Comparison of ENCODE assay signal across 11 cellular contexts in the genomic region with DNA sequence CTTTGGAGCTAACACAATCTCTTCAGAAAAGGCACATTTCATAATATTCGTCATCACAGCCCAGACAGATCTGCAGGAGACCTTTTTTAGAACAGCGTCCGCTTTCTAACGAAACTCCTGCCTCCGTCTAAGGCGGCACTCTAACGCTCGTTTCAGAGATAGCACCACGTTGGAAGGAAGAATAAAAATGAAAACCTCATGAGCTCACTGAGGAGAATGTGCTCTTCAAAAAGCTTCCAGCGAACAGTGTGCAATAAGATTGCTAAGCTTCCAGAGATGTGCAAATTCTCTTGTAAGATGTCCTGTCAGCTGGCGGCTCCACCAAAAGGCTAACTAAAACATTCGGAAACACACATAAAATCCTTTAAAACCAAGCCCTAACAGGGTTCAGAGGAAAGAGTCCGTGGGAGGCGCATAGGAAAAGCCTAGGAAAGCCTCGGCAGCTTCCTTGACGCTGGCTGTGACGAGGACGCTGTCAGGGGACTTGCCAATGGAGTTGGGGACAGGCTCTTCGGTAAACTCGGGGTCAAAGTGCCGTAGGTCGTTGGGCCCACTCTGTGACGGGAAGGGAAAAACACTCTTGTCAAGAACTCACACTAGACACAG.
A peak's percentile ranks its signal among the peaks of the same experiment; 100 is the strongest.
DNase-seq lines count a peak whose midpoint lies in the region; ATAC-seq and TF ChIP-seq lines count a peak whose summit lies in the region.
"Had no signal": no experiment of that assay in that cellular context is flagged by ENCODE, and none has a peak within 500 bp of the region (broad histone marks: within the 10 kb centered on the region; RNA-seq: fewer than 3 reads in every experiment).

No MANE protein-coding gene starts in this region.

- H3K36me3 ChIP-seq in SK-N-SH (replicated peaks in 1 of 2; ENCODE audit: control insufficient read depth in 1 of 2, insufficient read depth in 2 of 2, low read length in 1 of 2): peaks cover 41 to 59% of the 10 kb centered on the region in 2 experiments

- TF ChIP-seq EP300 in SK-N-SH (IDR thresholded peaks at IDR 0.05; ENCODE audit: borderline replicate concordance in 1 of 2, low read depth in 1 of 2, low read length in 1 of 2): no peak

- no peak for DNase-seq in SK-N-SH
- peak; percentile 17 for DNase-seq in astrocyte of the hippocampus (ENCODE audit: low read depth, low spot score)
- peak; percentile 43 for DNase-seq in left kidney (ENCODE audit: low read depth, low spot score)
- DNase-seq in stimulated activated naive CD8-positive, alpha-beta T cell treated with anti-CD3 and anti-CD28 coated beads, Interleukin-15, amount 100 ng/mL, for 72 hours: no peak
- no peak for DNase-seq in cortex of kidney (lab: John Stamatoyannopoulos, UW)
- no peak for DNase-seq in cerebellar cortex (ENCODE audit: low spot score)
- DNase-seq: activated CD4-positive, CD25-positive, alpha-beta regulatory T cell treated with anti-CD3 and anti-CD28 coated beads, Interleukin-2, amount 50 U/mL, for 72 hours; NCI-H526 treated with DMSO at 0.1 percent for 48 hours had no signal

- peaks cover 54% of the 10 kb centered on the region for H3K4me1 Mint-ChIP-seq in stimulated activated naive CD8-positive, alpha-beta T cell treated with anti-CD3 and anti-CD28 coated beads, Interleukin-15, amount 100 ng/mL, for 72 hours

- no peaks in the 10 kb centered on the region for H3K9me3 ChIP-seq in SK-N-SH
- H3K9me3 ChIP-seq: prostate gland had no signal

- H3K79me2 ChIP-seq in SK-N-SH (ENCODE audit: insufficient read depth): peaks cover 42% of the 10 kb centered on the region

- peak overlapping the region; percentile 95 for H3K4me2 ChIP-seq in SK-N-SH

- H3K27me3 ChIP-seq in SK-N-SH (ENCODE audit: insufficient read depth): no peaks in the 10 kb centered on the region

- POLR2A ChIA-PET in SK-N-SH (lab: Yijun Ruan, JAX): interaction anchor here (0.7 kb wide), 1 partner anchor 652 kb away, joined by 3 read pairs; no protein-coding TSS in a partner anchor

- no peak for TF ChIP-seq CTCF in SK-N-SH (IDR thresholded peaks at IDR 0.05)

- 92% methylated on average over 23 of the region's 23 CpGs for WGBS in SK-N-SH (ENCODE audit: low lambda C conversion rate)

- H3K9ac ChIP-seq in SK-N-SH: peak overlapping the region; percentile 83; the same call in 1 of the 2 replicates

- peaks cover 67% of the 10 kb centered on the region for H3F3A ChIP-seq in SK-N-SH (replicated peaks; ENCODE audit: insufficient read depth)

- H4K20me1 ChIP-seq in SK-N-SH (ENCODE audit: insufficient read depth): peaks cover 52% of the 10 kb centered on the region

- H3K27ac Mint-ChIP-seq in stimulated activated naive CD8-positive, alpha-beta T cell treated with anti-CD3 and anti-CD28 coated beads, Interleukin-15, amount 100 ng/mL, for 72 hours: peak overlapping the region in 1 of 2 donors; percentile 67

- ATAC-seq in SK-N-SH treated with all-trans-retinoic acid at 6 μM for 48 hours (no peak), HG02642 (IDR thresholded peaks at IDR 0.05; ENCODE audit: poor library complexity, unreplicated experiment) (no peak)
- ATAC-seq in stimulated activated naive CD8-positive, alpha-beta T cell treated with anti-CD3 and anti-CD28 coated beads, Interleukin-15, amount 100 ng/mL, for 72 hours: no peak

- CTCF ChIA-PET in SK-N-SH (lab: Yijun Ruan, JAX): interaction anchor here (1.2 to 3.8 kb wide), 3 partner anchors 46 to 771 kb away, joined by 4 to 30 read pairs (median 26); no protein-coding TSS in a partner anchor

- H3K27ac ChIP-seq in SK-N-SH (ENCODE audit: low read depth in 2 of 2, low read length in 1 of 2): no peak overlapping the region; a peak in 1 of 4 replicates

- H2AFZ ChIP-seq in SK-N-SH (ENCODE audit: low read depth): no peak overlapping the region

- no peaks in the 10 kb centered on the region for H3K9me3 Mint-ChIP-seq in stimulated activated naive CD8-positive, alpha-beta T cell treated with anti-CD3 and anti-CD28 coated beads, Interleukin-15, amount 100 ng/mL, for 72 hours

- peaks cover 16 to 43% of the 10 kb centered on the region in 2 experiments for H3K4me1 ChIP-seq in SK-N-SH (ENCODE audit: control insufficient read depth in 1 of 2, insufficient read depth in 2 of 2, low read depth in 1 of 2, low read length in 1 of 2)

- no peaks in the 10 kb centered on the region for H3K9me2 ChIP-seq in SK-N-SH

- H3K4me3 Mint-ChIP-seq in stimulated activated naive CD8-positive, alpha-beta T cell treated with anti-CD3 and anti-CD28 coated beads, Interleukin-15, amount 100 ng/mL, for 72 hours: peak overlapping the region; percentile 28 to 88

- no peaks in the 10 kb centered on the region for H3K27me3 Mint-ChIP-seq in stimulated activated naive CD8-positive, alpha-beta T cell treated with anti-CD3 and anti-CD28 coated beads, Interleukin-15, amount 100 ng/mL, for 72 hours

- no peak for TF ChIP-seq RAD21 in SK-N-SH (IDR thresholded peaks at IDR 0.05; ENCODE audit: low read length)

- peak overlapping the region; percentile 76 to 78; a peak in 2 of 4 replicates for H3K4me3 ChIP-seq in SK-N-SH (ENCODE audit: low read depth in 2 of 2, low read length in 1 of 2)

TF ChIP-seq in SK-N-SH, 30 proteins besides CTCF, POLR2A, EP300 and RAD21 (continues in another document):
- TF ChIP-seq, protein P1, sequence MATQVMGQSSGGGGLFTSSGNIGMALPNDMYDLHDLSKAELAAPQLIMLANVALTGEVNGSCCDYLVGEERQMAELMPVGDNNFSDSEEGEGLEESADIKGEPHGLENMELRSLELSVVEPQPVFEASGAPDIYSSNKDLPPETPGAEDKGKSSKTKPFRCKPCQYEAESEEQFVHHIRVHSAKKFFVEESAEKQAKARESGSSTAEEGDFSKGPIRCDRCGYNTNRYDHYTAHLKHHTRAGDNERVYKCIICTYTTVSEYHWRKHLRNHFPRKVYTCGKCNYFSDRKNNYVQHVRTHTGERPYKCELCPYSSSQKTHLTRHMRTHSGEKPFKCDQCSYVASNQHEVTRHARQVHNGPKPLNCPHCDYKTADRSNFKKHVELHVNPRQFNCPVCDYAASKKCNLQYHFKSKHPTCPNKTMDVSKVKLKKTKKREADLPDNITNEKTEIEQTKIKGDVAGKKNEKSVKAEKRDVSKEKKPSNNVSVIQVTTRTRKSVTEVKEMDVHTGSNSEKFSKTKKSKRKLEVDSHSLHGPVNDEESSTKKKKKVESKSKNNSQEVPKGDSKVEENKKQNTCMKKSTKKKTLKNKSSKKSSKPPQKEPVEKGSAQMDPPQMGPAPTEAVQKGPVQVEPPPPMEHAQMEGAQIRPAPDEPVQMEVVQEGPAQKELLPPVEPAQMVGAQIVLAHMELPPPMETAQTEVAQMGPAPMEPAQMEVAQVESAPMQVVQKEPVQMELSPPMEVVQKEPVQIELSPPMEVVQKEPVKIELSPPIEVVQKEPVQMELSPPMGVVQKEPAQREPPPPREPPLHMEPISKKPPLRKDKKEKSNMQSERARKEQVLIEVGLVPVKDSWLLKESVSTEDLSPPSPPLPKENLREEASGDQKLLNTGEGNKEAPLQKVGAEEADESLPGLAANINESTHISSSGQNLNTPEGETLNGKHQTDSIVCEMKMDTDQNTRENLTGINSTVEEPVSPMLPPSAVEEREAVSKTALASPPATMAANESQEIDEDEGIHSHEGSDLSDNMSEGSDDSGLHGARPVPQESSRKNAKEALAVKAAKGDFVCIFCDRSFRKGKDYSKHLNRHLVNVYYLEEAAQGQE (IDR thresholded peaks at IDR 0.05; ENCODE audit: low read depth, low read length): no peak
- TF ChIP-seq MAX (IDR thresholded peaks at IDR 0.05; ENCODE audit: low read depth): no peak

TF ChIP-seq in SK-N-SH treated with all-trans-retinoic acid at 6 μM for 48 hours, 23 proteins besides CTCF, POLR2A, EP300 and RAD21 (continues in another document):
- no peak for TF ChIP-seq ZFP30 (CRISPR knock-in tag; IDR thresholded peaks at IDR 0.05)
- TF ChIP-seq, protein P2, sequence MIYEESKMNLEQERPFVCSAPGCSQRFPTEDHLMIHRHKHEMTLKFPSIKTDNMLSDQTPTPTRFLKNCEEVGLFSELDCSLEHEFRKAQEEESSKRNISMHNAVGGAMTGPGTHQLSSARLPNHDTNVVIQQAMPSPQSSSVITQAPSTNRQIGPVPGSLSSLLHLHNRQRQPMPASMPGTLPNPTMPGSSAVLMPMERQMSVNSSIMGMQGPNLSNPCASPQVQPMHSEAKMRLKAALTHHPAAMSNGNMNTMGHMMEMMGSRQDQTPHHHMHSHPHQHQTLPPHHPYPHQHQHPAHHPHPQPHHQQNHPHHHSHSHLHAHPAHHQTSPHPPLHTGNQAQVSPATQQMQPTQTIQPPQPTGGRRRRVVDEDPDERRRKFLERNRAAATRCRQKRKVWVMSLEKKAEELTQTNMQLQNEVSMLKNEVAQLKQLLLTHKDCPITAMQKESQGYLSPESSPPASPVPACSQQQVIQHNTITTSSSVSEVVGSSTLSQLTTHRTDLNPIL (CRISPR knock-in tag; IDR thresholded peaks at IDR 0.05; ENCODE audit: low read depth): no peak
- no peak for TF ChIP-seq ZFP3 (CRISPR knock-in tag; IDR thresholded peaks at IDR 0.05)
- no peak for TF ChIP-seq ESRRG (CRISPR knock-in tag; IDR thresholded peaks at IDR 0.05)
- no peak for TF ChIP-seq TOX (CRISPR knock-in tag; IDR thresholded peaks at IDR 0.05; ENCODE audit: borderline replicate concordance)
- TF ChIP-seq, protein P3, sequence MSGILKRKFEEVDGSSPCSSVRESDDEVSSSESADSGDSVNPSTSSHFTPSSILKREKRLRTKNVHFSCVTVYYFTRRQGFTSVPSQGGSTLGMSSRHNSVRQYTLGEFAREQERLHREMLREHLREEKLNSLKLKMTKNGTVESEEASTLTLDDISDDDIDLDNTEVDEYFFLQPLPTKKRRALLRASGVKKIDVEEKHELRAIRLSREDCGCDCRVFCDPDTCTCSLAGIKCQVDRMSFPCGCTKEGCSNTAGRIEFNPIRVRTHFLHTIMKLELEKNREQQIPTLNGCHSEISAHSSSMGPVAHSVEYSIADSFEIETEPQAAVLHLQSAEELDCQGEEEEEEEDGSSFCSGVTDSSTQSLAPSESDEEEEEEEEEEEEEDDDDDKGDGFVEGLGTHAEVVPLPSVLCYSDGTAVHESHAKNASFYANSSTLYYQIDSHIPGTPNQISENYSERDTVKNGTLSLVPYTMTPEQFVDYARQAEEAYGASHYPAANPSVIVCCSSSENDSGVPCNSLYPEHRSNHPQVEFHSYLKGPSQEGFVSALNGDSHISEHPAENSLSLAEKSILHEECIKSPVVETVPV (CRISPR knock-in tag; IDR thresholded peaks at IDR 0.05): no peak
- TF ChIP-seq ISL1 (CRISPR knock-in tag; IDR thresholded peaks at IDR 0.05): no peak
- TF ChIP-seq ZNF565 (CRISPR knock-in tag; conservative IDR thresholded peaks at IDR 0.05; ENCODE audit: low read depth): no peak
- no peak for TF ChIP-seq GLIS3 (CRISPR knock-in tag; IDR thresholded peaks at IDR 0.05)

Comparison
In these comparisons a context has a peak if more than half of its experiments do, and no peak if none do; other contexts are left out.
1. DNase-seq: peak in astrocyte of the hippocampus (single experiment) and left kidney (single experiment); none in SK-N-SH (single experiment), stimulated activated naive CD8-positive, alpha-beta T cell treated with anti-CD3 and anti-CD28 coated beads, Interleukin-15, amount 100 ng/mL, for 72 hours (0 of 2), cortex of kidney (single experiment) and cerebellar cortex (single experiment).